Comparison of ENCODE assay signal across 8 cellular contexts in the genomic region with DNA sequence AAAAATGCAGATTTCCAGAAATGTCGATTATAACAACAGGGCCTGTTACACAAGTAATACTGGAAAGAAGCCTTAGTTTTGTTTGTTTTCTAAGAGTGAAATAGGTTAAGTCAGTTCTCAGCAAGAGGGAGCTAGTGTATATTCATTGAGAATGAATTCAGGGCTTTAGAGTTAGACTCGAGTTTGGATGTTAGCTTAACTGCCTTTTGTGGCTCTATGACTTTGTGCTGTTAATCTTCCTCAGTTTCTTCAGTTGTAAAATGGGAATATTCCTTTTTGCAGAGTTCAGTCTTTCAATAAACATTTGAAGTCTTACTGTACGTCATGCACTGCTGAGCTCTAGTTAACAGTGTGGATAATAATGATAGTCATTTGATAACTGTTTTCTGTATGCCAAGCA. TPM values are rescaled to one million over a fixed set of nuclear protein-coding genes. Genes with fewer than 3 reads are reported as not detected.
A peak's percentile ranks its signal among the peaks of the same experiment; 100 is the strongest.
DNase-seq lines count a peak whose midpoint lies in the region; ATAC-seq, FAIRE-seq and TF ChIP-seq lines count a peak whose summit lies in the region.

No MANE protein-coding gene starts in this region.

- peaks cover 53% of the 10 kb centered on the region for H3K4me1 Mint-ChIP-seq in activated naive CD8-positive, alpha-beta T cell treated with anti-CD3 and anti-CD28 coated beads, Interleukin-2, amount 10 ng/mL, durations not matched to agents 7 days and 5 days

- no peak for ATAC-seq in activated naive CD8-positive, alpha-beta T cell treated with anti-CD3 and anti-CD28 coated beads, Interleukin-2, amount 10 ng/mL, durations not matched to agents 7 days and 5 days (ENCODE audit: low read depth)

- H3K27ac ChIP-seq in C4-2B, result peak overlapping the region; percentile 98
- peak overlapping the region; percentile 90 to 98 for H3K27ac ChIP-seq in kidney (ENCODE audit: low read depth in 2 of 2, low read length in 2 of 2)

- H3K36me3 ChIP-seq in kidney (ENCODE audit: control insufficient read depth in 1 of 2, insufficient read depth in 2 of 2, low read length in 2 of 2), result no peaks in the 10 kb centered on the region

- TF ChIP-seq CTCF in C4-2B (conservative IDR thresholded peaks at IDR 0.05) (peak; percentile 29), kidney (IDR thresholded peaks at IDR 0.05; ENCODE audit: borderline replicate concordance, extremely low read depth, insufficient read depth) (no peak)

- peaks cover 30% of the 10 kb centered on the region for H3K36me3 Mint-ChIP-seq in activated naive CD8-positive, alpha-beta T cell treated with anti-CD3 and anti-CD28 coated beads, Interleukin-2, amount 10 ng/mL, durations not matched to agents 7 days and 5 days

- intact Hi-C loops in kidney (cut with DNase I), result no loop called here

- no peaks in the 10 kb centered on the region for H3K9me3 Mint-ChIP-seq in activated naive CD8-positive, alpha-beta T cell treated with anti-CD3 and anti-CD28 coated beads, Interleukin-2, amount 10 ng/mL, durations not matched to agents 7 days and 5 days

- no peaks in the 10 kb centered on the region for H3K9me3 ChIP-seq in kidney (ENCODE audit: control insufficient read depth in 1 of 2, low read length in 2 of 2)

- H3K9ac ChIP-seq in kidney (ENCODE audit: low read length in 2 of 2), result peak overlapping the region; percentile 90 to 97

- peaks cover 20 to 28% of the 10 kb centered on the region in 2 donors for H3K4me1 ChIP-seq in kidney (ENCODE audit: control insufficient read depth in 1 of 2, insufficient read depth in 1 of 2, low read depth in 1 of 2, low read length in 2 of 2)

- DNase-seq in HT-29 (ENCODE audit: low spot score) (peak; percentile 69), kidney (no peak), superior temporal gyrus (ENCODE audit: extremely low spot score) (peak; percentile 66), NOMO-1 treated with dmso at 0.1 percent for 144 hours (lab: John Stamatoyannopoulos, UW; ENCODE audit: unreplicated experiment) (no peak), cerebellar cortex (ENCODE audit: low spot score) (no peak), glomerular visceral epithelial cell (ENCODE audit: extremely low spot score) (no peak)
- DNase-seq in activated naive CD8-positive, alpha-beta T cell treated with anti-CD3 and anti-CD28 coated beads, Interleukin-2, amount 10 ng/mL, durations not matched to agents 7 days and 5 days, result no peak

- peak overlapping the region; percentile 99 for H3K4me3 Mint-ChIP-seq in activated naive CD8-positive, alpha-beta T cell treated with anti-CD3 and anti-CD28 coated beads, Interleukin-2, amount 10 ng/mL, durations not matched to agents 7 days and 5 days

- POLR2A ChIA-PET in activated naive CD8-positive, alpha-beta T cell treated with anti-CD3 and anti-CD28 coated beads, Interleukin-2, amount 10 ng/mL, durations not matched to agents 7 days and 5 days (lab: Charles Lee), result interaction anchor here (1.0 to 10.7 kb wide), 7 partner anchors 9 to 44 kb away, joined by 3 to 211 read pairs (median 9); a partner anchor contains a TSS

- no peak for FAIRE-seq in kidney (lab: Jason Lieb, UNC)

- H3K4me3 ChIP-seq in kidney (ENCODE audit: low read length in 2 of 2), result peak overlapping the region; percentile 87 to 94

- H3K27ac Mint-ChIP-seq in activated naive CD8-positive, alpha-beta T cell treated with anti-CD3 and anti-CD28 coated beads, Interleukin-2, amount 10 ng/mL, durations not matched to agents 7 days and 5 days, result peak overlapping the region; percentile 98

- H3K27me3 Mint-ChIP-seq in activated naive CD8-positive, alpha-beta T cell treated with anti-CD3 and anti-CD28 coated beads, Interleukin-2, amount 10 ng/mL, durations not matched to agents 7 days and 5 days, result no peaks in the 10 kb centered on the region

RNA-seq across cellular contexts. Expression of a gene that starts 1.0 kb away (rescaled TPM):
- 135 and 152 TPM in 2 replicates for total RNA-seq in HT-29 (2014; rRNA removed; shearing (Covaris generic))
- total RNA-seq in activated naive CD8-positive, alpha-beta T cell treated with anti-CD3 and anti-CD28 coated beads, Interleukin-2, amount 10 ng/mL, durations not matched to agents 7 days and 5 days, result 100 to 1,000 TPM; 166 to 168 TPM
- 131 TPM for total RNA-seq in kidney
- 391 TPM for polyA plus RNA-seq in kidney (ENCODE audit: insufficient read depth, low read depth, low replicate concordance)

RNA-seq across cellular contexts. Expression of a gene that starts 33.1 kb away (rescaled TPM):
- 20.0 and 24.1 TPM in 2 replicates for total RNA-seq in HT-29 (2014; rRNA removed; shearing (Covaris generic))
- 100 to 1,000 TPM; 107 to 117 TPM for total RNA-seq in activated naive CD8-positive, alpha-beta T cell treated with anti-CD3 and anti-CD28 coated beads, Interleukin-2, amount 10 ng/mL, durations not matched to agents 7 days and 5 days
- total RNA-seq in kidney, result 81.8 TPM
- 3.9 TPM for polyA plus RNA-seq in kidney (ENCODE audit: insufficient read depth, low read depth, low replicate concordance)

Comparison
In these comparisons a context has a peak if more than half of its experiments do, and no peak if none do; other contexts are left out.
1. DNase-seq: peak in HT-29 (single experiment) and superior temporal gyrus (single experiment); none in activated naive CD8-positive, alpha-beta T cell treated with anti-CD3 and anti-CD28 coated beads, Interleukin-2, amount 10 ng/mL, durations not matched to agents 7 days and 5 days (single experiment), kidney (single experiment), NOMO-1 treated with dmso at 0.1 percent for 144 hours (single experiment), cerebellar cortex (single experiment) and glomerular visceral epithelial cell (single experiment).